22 cellular contexts compared by ENCODE assay signal in genomic region chr18:26791676-26792075, GRCh38.
DNase-seq lines count a peak whose midpoint lies in the region; ATAC-seq and TF ChIP-seq lines count a peak whose summit lies in the region.
"Had no signal": no experiment of that assay in that cellular context is flagged by ENCODE, and none has a peak within 500 bp of the region (broad histone marks: within the 10 kb centered on the region; RNA-seq: fewer than 3 reads in every experiment).

No MANE protein-coding gene starts in this region.

- H2AFZ ChIP-seq in DND-41 (ENCODE audit: low read depth, low read length): peak overlapping the region; percentile 47; the same call in 1 of the 2 replicates
- H2AFZ ChIP-seq: PC-9 had no signal

- H3K27me3 ChIP-seq in DND-41 (ENCODE audit: insufficient read depth, low read length, poor library complexity) (no peaks in the 10 kb centered on the region), endodermal cell (ENCODE audit: control insufficient read depth, insufficient read depth, low read length, poor library complexity, severe bottlenecking) (no peaks in the 10 kb centered on the region)

- H3K27me3 Mint-ChIP-seq in endodermal cell (ENCODE audit: insufficient read depth): peaks cover 9% of the 10 kb centered on the region

- no peak overlapping the region for H3K4me3 Mint-ChIP-seq in endodermal cell

- H4K20me1 ChIP-seq in DND-41 (ENCODE audit: insufficient read depth, low read length): no peaks in the 10 kb centered on the region

- H3K9ac ChIP-seq in DND-41 (ENCODE audit: low read depth, low read length) (no peak overlapping the region), endodermal cell (ENCODE audit: extremely low read depth, low read length, poor library complexity, severe bottlenecking) (no peak overlapping the region)
- H3K9ac ChIP-seq: SK-N-SH had no signal

- no peaks in the 10 kb centered on the region for H3K79me2 ChIP-seq in DND-41 (ENCODE audit: insufficient read depth, low read length)

- H3K27ac ChIP-seq in DND-41 (ENCODE audit: low read length) (no peak overlapping the region), endodermal cell (ENCODE audit: low read depth, low read length) (peak overlapping the region; percentile 1)
- H3K27ac ChIP-seq: HL-60, PC-9 had no signal

- H3K36me3 ChIP-seq in DND-41 (ENCODE audit: insufficient read depth, low read length): no peaks in the 10 kb centered on the region
- H3K36me3 ChIP-seq in endodermal cell (ENCODE audit: control insufficient read depth, insufficient read depth, low read length): no peaks in the 10 kb centered on the region

- H3K4me3 ChIP-seq in DND-41 (ENCODE audit: low read depth in 1 of 2, low read length in 2 of 2): no peak overlapping the region
- no peak overlapping the region for H3K4me3 ChIP-seq in endodermal cell (ENCODE audit: low read length)
- H3K4me3 ChIP-seq: PC-9 had no signal

- H3K4me2 ChIP-seq in DND-41 (ENCODE audit: insufficient read depth, low read length): no peak overlapping the region
- H3K4me2 ChIP-seq: PC-9, SK-N-SH had no signal

- H3K4me1 Mint-ChIP-seq in endodermal cell: no peaks in the 10 kb centered on the region

- H3K9me3 ChIP-seq in DND-41 (ENCODE audit: insufficient read depth, low read length, severe bottlenecking): no peaks in the 10 kb centered on the region
- H3K9me3 ChIP-seq in endodermal cell (ENCODE audit: control insufficient read depth, low read length): no peaks in the 10 kb centered on the region
- H3K9me3 ChIP-seq: SK-N-SH had no signal

- TF ChIP-seq CTCF in DND-41 (IDR thresholded peaks at IDR 0.05; ENCODE audit: borderline replicate concordance, extremely low read depth, low read length, poor library complexity, severe bottlenecking): no peak
- TF ChIP-seq CTCF in endodermal cell (conservative IDR thresholded peaks at IDR 0.05): no peak

- H3K27ac Mint-ChIP-seq in endodermal cell: no peak overlapping the region

- DNase-seq in DND-41 (no peak), NCI-H226 (peak; percentile 38), endodermal cell (no peak), kidney tubule cell (ENCODE audit: low spot score) (peak; percentile 28), superior temporal gyrus (ENCODE audit: extremely low spot score) (no peak), NOMO-1 (lab: John Stamatoyannopoulos, UW; ENCODE audit: unreplicated experiment in 2 of 2) (no peak), GF-D8 (lab: John Stamatoyannopoulos, UW) (no peak)
- DNase-seq: AML-193, DMS79, GDM1, GOT3, KBM-7, MM.1S, NCI-H1417, NCI-H2029 treated with DMSO at 0.1 percent for 48 hours, NCI-H345, NCI-H69, PC-9, SK-N-SH had no signal

- H3K9me3 Mint-ChIP-seq in endodermal cell: no peaks in the 10 kb centered on the region

- no peaks in the 10 kb centered on the region for H3K36me3 Mint-ChIP-seq in endodermal cell (ENCODE audit: low read depth)

- ATAC-seq in DND-41 (ENCODE audit: insufficient read depth, low read depth): no peak
- no peak for ATAC-seq in HG02884 (IDR thresholded peaks at IDR 0.05; ENCODE audit: unreplicated experiment)
- ATAC-seq: Right ventricle myocardium inferior had no signal

- H3K4me1 ChIP-seq in DND-41 (ENCODE audit: insufficient read depth, low read length): no peaks in the 10 kb centered on the region
- H3K4me1 ChIP-seq in endodermal cell (ENCODE audit: control insufficient read depth, insufficient read depth, low read length): no peaks in the 10 kb centered on the region

Comparison
In these comparisons a context has a peak if more than half of its experiments do, and no peak if none do; other contexts are left out.
1. DNase-seq: peak in NCI-H226 (single experiment) and kidney tubule cell (single experiment); none in DND-41 (single experiment), endodermal cell (single experiment), superior temporal gyrus (single experiment), NOMO-1 (0 of 2) and GF-D8 (single experiment).